Comparison of ENCODE assay signal across 9 cellular contexts in genomic region chr2:11498543-11499034, GRCh38. TPM values are rescaled to one million over a fixed set of nuclear protein-coding genes. Genes with fewer than 3 reads are reported as not detected.
DNase-seq lines count a peak whose midpoint lies in the region; ATAC-seq, FAIRE-seq and TF ChIP-seq lines count a peak whose summit lies in the region.
"Had no signal": no experiment of that assay in that cellular context is flagged by ENCODE, and none has a peak within 500 bp of the region (broad histone marks: within the 10 kb centered on the region; RNA-seq: fewer than 3 reads in every experiment).

No MANE protein-coding gene starts in this region.

- no peak for TF ChIP-seq RAD21 in A549 (conservative IDR thresholded peaks at IDR 0.05 in 1 of 2, IDR thresholded peaks at IDR 0.05 in 1 of 2)

- H3K4me1 ChIP-seq in A549 (peaks cover 8% of the 10 kb centered on the region), ovary (ENCODE audit: insufficient read depth) (peaks cover 23% of the 10 kb centered on the region)
- H3K4me1 ChIP-seq: BLaER1 had no signal

- no peak for TF ChIP-seq POLR2A in A549 (IDR thresholded peaks at IDR 0.05; ENCODE audit: low read length)
- TF ChIP-seq POLR2A in ovary (IDR thresholded peaks at IDR 0.05) = no peak

- H3K9me3 Mint-ChIP-seq in T-helper 2 cell treated with Interferon-gamma antibody and Interleukin-4, amounts not matched to agents 5 μg/mL and 100 μg/mL, for 36 hours = peaks cover 4% of the 10 kb centered on the region

- no peaks in the 10 kb centered on the region for H3K36me3 ChIP-seq in ovary
- H3K36me3 ChIP-seq: BLaER1 had no signal

- intact Hi-C loops in ovary (cut with DNase I) = loop anchor here in 1 of 4 donors (5.0 kb wide), 1 partner anchor 34 kb away; the partner anchor contains the start of gene GREB1

- no peaks in the 10 kb centered on the region for H3K36me3 Mint-ChIP-seq in T-helper 2 cell treated with Interferon-gamma antibody and Interleukin-4, amounts not matched to agents 5 μg/mL and 100 μg/mL, for 36 hours (ENCODE audit: low read depth)

- peak overlapping the region; percentile 31; the same call in 2 of the 3 replicates for H3K4me2 ChIP-seq in A549
- H3K4me2 ChIP-seq: BLaER1 had no signal

- 0 out of 6 replicates have a peak overlapping the region, but pooled peaks of 1 of the 2 experiments have one; percentile 14 for H3K27ac ChIP-seq in A549
- peak overlapping the region; percentile 56 for H3K27ac ChIP-seq in caudate nucleus (ENCODE audit: low read depth, low read length)
- H3K27ac ChIP-seq in ovary = peak overlapping the region; percentile 39 to 83
- H3K27ac ChIP-seq: BLaER1 had no signal

- no peak overlapping the region for H3K4me3 ChIP-seq in A549
- H3K4me3 ChIP-seq in ovary = no peak overlapping the region
- H3K4me3 ChIP-seq: BLaER1 had no signal

- DNase-seq in A549 (ENCODE audit: low read depth in 1 of 2, low spot score in 1 of 2) (no peak), GM20000 (ENCODE audit: low spot score) (peak; percentile 58), caudate nucleus (lab: John Stamatoyannopoulos, UW) (peak in 56 of 61 donors; percentile 15 to 85 (median 51)), ovary (peak; percentile 54 to 78 (median 76)), SKM-1 treated with dmso at 0.1 percent for 144 hours (lab: John Stamatoyannopoulos, UW; ENCODE audit: unreplicated experiment) (no peak)
- DNase-seq in stimulated activated CD4-positive, alpha-beta T cell treated with anti-CD3 and anti-CD28 coated beads, Interleukin-4, amount 100 ng/mL, for 24 hours = no peak
- DNase-seq in T-helper 2 cell treated with Interferon-gamma antibody and Interleukin-4, amounts not matched to agents 5 μg/mL and 100 μg/mL, for 36 hours (ENCODE audit: low spot score) = no peak

- H3K27me3 ChIP-seq in ovary = no peaks in the 10 kb centered on the region
- H3K27me3 ChIP-seq: BLaER1 had no signal

- no peak overlapping the region for H3K4me3 Mint-ChIP-seq in T-helper 2 cell treated with Interferon-gamma antibody and Interleukin-4, amounts not matched to agents 5 μg/mL and 100 μg/mL, for 36 hours

- no peak overlapping the region for H3K27ac Mint-ChIP-seq in T-helper 2 cell treated with Interferon-gamma antibody and Interleukin-4, amounts not matched to agents 5 μg/mL and 100 μg/mL, for 36 hours

- POLR2A ChIA-PET in A549 (lab: Yijun Ruan, JAX) = no interaction called here

- H3K4me1 Mint-ChIP-seq in T-helper 2 cell treated with Interferon-gamma antibody and Interleukin-4, amounts not matched to agents 5 μg/mL and 100 μg/mL, for 36 hours (ENCODE audit: low read depth) = peaks cover 4% of the 10 kb centered on the region

- TF ChIP-seq EP300 in A549 (IDR thresholded peaks at IDR 0.05) (no peak), ovary (IDR thresholded peaks at IDR 0.05) (no peak)

- FAIRE-seq in A549 (lab: Jason Lieb, UNC) = no peak

- WGBS in A549 (ENCODE audit: missing lambda C conversion rate) = 46% methylated on average over 7 of the region's 9 CpGs
- WGBS in ovary, 3 donors = 4 to 12% (median 8%) methylated on average over 9 of the region's 9 CpGs

- H3K9me3 ChIP-seq in A549 (peaks cover 9% of the 10 kb centered on the region; the same call in 2 of the 3 replicates), ovary (no peaks in the 10 kb centered on the region)

- peaks cover 6% of the 10 kb centered on the region for H3K27me3 Mint-ChIP-seq in T-helper 2 cell treated with Interferon-gamma antibody and Interleukin-4, amounts not matched to agents 5 μg/mL and 100 μg/mL, for 36 hours (ENCODE audit: low read depth)

- ATAC-seq in A549 = peak; percentile 44 to 67; a peak in 5 of 6 replicates
- peak; percentile 84 for ATAC-seq in HG03521 (IDR thresholded peaks at IDR 0.05; ENCODE audit: unreplicated experiment)

- CTCF ChIA-PET in A549 (lab: Yijun Ruan, JAX) = interaction anchor here (0.9 to 11.5 kb wide), 5 partner anchors 12 to 366 kb away, joined by 3 to 73 read pairs (median 8); a partner anchor contains a TSS

- TF ChIP-seq CTCF in A549 (IDR thresholded peaks at IDR 0.05) (no peak), GM20000 (IDR thresholded peaks at IDR 0.05; ENCODE audit: extremely low read depth, missing control alignments) (no peak), ovary (IDR thresholded peaks at IDR 0.05) (no peak)

TF ChIP-seq in A549, 52 proteins besides CTCF, POLR2A, EP300 and RAD21:
- TF ChIP-seq HEYL (CRISPR knock-in tag; IDR thresholded peaks at IDR 0.05) (no peak), SREBF2 (IDR thresholded peaks at IDR 0.05) (no peak), EHF (CRISPR knock-in tag; IDR thresholded peaks at IDR 0.05) (no peak), TFCP2L1 (CRISPR knock-in tag; IDR thresholded peaks at IDR 0.05) (no peak), FOSB (CRISPR knock-in tag; IDR thresholded peaks at IDR 0.05) (no peak), POLR2AphosphoS2 (conservative IDR thresholded peaks at IDR 0.05; ENCODE audit: low read length) (no peak), ELK1 (IDR thresholded peaks at IDR 0.05; ENCODE audit: low read depth, low read length) (no peak), USF2 (IDR thresholded peaks at IDR 0.05) (no peak), HMGXB4 (CRISPR knock-in tag; IDR thresholded peaks at IDR 0.05; ENCODE audit: borderline replicate concordance) (no peak), NFE2L2 (conservative IDR thresholded peaks at IDR 0.05; ENCODE audit: low read length) (no peak)

RNA-seq across cellular contexts. Expression of gene E2F6, which starts 32.6 kb away (rescaled TPM):
- polyA plus RNA-seq in A549 (2011; rRNA removed) (38.0 and 41.7 TPM in 2 replicates), A549 (2017; fragmentation: RNase III; extraction: RNeasy Plus Mini Kit Qiagen cat#74134 plus additional on column Dnase treatment) (34.3 to 37.6 TPM (median 34.6 TPM) in 3 replicates), ovary (10 to 100 TPM in 1 of 2 donors, 1 to 10 TPM in 1; 9.9 to 13.6 TPM)
- polyA plus RNA-seq in A549 (2012; cell fraction: cytosol; rRNA removed) = 14.7 and 16.7 TPM in 2 replicates
- polyA plus RNA-seq in A549 (2012; cell fraction: nucleus; rRNA removed) = 24.5 and 27.3 TPM in 2 replicates
- 13.6 and 14.6 TPM in 2 replicates for polyA minus RNA-seq in A549 (2011; rRNA and poly(A)+ RNA removed)
- 10 to 100 TPM; 10.5 to 19.6 (median 17.7) TPM for total RNA-seq in ovary

RNA-seq across cellular contexts. Expression of gene GREB1, which starts 35.3 kb away (rescaled TPM):
- polyA plus RNA-seq in A549 (2011; rRNA removed) (1.3 and 1.7 TPM in 2 replicates), A549 (2017; fragmentation: RNase III; extraction: RNeasy Plus Mini Kit Qiagen cat#74134 plus additional on column Dnase treatment) (1.1 to 1.4 TPM (median 1.4 TPM) in 3 replicates), ovary (100 to 1,000 TPM; 104 to 228 TPM)
- 1.0 and 1.2 TPM in 2 replicates for polyA plus RNA-seq in A549 (2012; cell fraction: cytosol; rRNA removed)
- polyA plus RNA-seq in A549 (2012; cell fraction: nucleus; rRNA removed) = 1.1 and 1.8 TPM in 2 replicates
- 1.2 and 2.1 TPM in 2 replicates for polyA minus RNA-seq in A549 (2011; rRNA and poly(A)+ RNA removed)
- total RNA-seq in ovary = 100 to 1,000 TPM; 219 to 723 (median 335) TPM

Comparison
In these comparisons a context has a peak if more than half of its experiments do, and no peak if none do; other contexts are left out.
1. DNase-seq: peak in GM20000 (single experiment), caudate nucleus (56 of 61) and ovary (5 of 5); none in A549 (0 of 2), stimulated activated CD4-positive, alpha-beta T cell treated with anti-CD3 and anti-CD28 coated beads, Interleukin-4, amount 100 ng/mL, for 24 hours (single experiment), T-helper 2 cell treated with Interferon-gamma antibody and Interleukin-4, amounts not matched to agents 5 μg/mL and 100 μg/mL, for 36 hours (single experiment) and SKM-1 treated with dmso at 0.1 percent for 144 hours (single experiment).
2. RNA of gene GREB1, which starts 35.3 kb away (polyA plus RNA-seq): 104 to 228 TPM in ovary; 1.0 to 1.8 TPM in A549; every median in the first group is over 10 times any median in the second.